ENCODE assay signal across 8 cellular contexts in the genomic region with DNA sequence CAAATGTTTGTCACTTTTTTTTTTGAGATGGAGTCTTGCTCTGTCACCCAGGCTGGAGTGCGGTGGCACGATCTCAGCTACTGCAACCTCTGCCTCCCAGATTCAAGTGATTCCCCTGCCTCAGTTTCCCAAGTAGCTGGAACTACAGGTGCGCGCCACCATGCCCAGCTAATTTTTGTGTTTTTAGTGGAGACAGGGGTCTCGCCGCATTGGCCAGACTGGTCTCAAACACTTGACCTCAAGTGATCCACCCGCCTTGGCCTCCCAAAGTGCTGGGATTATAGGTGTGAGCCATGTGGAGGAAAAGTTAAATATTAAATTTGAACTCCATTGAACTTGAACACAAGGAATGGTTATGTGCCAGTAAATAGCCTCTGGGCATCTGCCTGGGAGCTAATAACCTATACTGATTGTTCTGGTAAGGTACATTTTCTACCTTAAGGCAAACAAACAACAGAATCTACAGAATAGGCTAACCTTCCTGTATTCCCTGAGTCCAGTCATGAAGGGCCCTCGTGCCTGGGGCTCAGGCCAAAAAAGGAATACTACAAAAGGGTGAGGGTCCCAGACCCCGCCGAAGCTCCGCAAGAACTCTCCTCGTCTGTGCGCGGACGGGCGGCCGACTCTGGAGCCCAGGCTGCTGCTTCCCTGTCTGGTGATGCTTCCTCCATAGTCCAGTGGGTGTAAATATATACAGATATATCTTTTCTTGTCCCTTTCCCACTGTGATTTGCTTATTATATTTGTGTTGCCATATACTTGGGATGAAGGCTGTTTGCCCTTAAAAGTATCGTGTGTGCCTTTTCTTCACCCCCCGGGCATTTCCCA.
DNase-seq lines count a peak whose midpoint lies in the region; ATAC-seq and TF ChIP-seq lines count a peak whose summit lies in the region.

No MANE protein-coding gene starts in this region.

- H3K4me3 Mint-ChIP-seq in nephron progenitor cell = no peak overlapping the region

- intact Hi-C loops in right cardiac atrium (cut with DNase I) = no loop called here

- H3K9ac ChIP-seq in subcutaneous abdominal adipose tissue (ENCODE audit: low read length in 5 of 5) = peak overlapping the region; percentile 60 to 83 (median 81)

- DNase-seq in DMS53 (lab: John Stamatoyannopoulos, UW) = peak; percentile 51
- no peak for DNase-seq in DMS53 treated with DMSO at 0.1 percent for 48 hours (lab: John Stamatoyannopoulos, UW; ENCODE audit: unreplicated experiment)
- peak in 1 of 3 donors; percentile 65 for DNase-seq in right cardiac atrium
- no peak for DNase-seq in nephron progenitor cell
- DNase-seq in NCI-H1930 (lab: John Stamatoyannopoulos, UW) = no peak
- DNase-seq in SHP77 treated with DMSO at 0.1 percent for 48 hours (lab: John Stamatoyannopoulos, UW) = no peak

- peak overlapping the region; percentile 62 for H3K4me3 ChIP-seq in right cardiac atrium (ENCODE audit: low read length)
- H3K4me3 ChIP-seq in subcutaneous abdominal adipose tissue (ENCODE audit: low read depth in 1 of 5, low read length in 5 of 5) = peak overlapping the region; percentile 69 to 84 (median 77)

- TF ChIP-seq CTCF in VCaP (conservative IDR thresholded peaks at IDR 0.05) (no peak), nephron progenitor cell (IDR thresholded peaks at IDR 0.05) (no peak)

- no peaks in the 10 kb centered on the region for H3K9me3 ChIP-seq in right cardiac atrium (ENCODE audit: control insufficient read depth, low read length)
- H3K9me3 ChIP-seq in subcutaneous abdominal adipose tissue (ENCODE audit: control insufficient read depth in 5 of 5, low read length in 5 of 5) = peaks cover 0 to 6% (median 0%) of the 10 kb centered on the region in 5 donors

- H3K27ac Mint-ChIP-seq in nephron progenitor cell = no peak overlapping the region

- peaks cover 1% of the 10 kb centered on the region for H3K9me3 Mint-ChIP-seq in nephron progenitor cell

- H3K36me3 Mint-ChIP-seq in nephron progenitor cell (ENCODE audit: low read depth) = no peaks in the 10 kb centered on the region

- no peaks in the 10 kb centered on the region for H3K27me3 ChIP-seq in right cardiac atrium (ENCODE audit: control insufficient read depth, insufficient read depth)
- no peaks in the 10 kb centered on the region for H3K27me3 ChIP-seq in subcutaneous abdominal adipose tissue (ENCODE audit: control insufficient read depth in 5 of 5, insufficient read depth in 4 of 5, low read length in 5 of 5)

- ATAC-seq in right cardiac atrium = peak; percentile 55 to 65

- H3K27me3 Mint-ChIP-seq in nephron progenitor cell (ENCODE audit: low read depth, poor library complexity) = peaks cover 12% of the 10 kb centered on the region

- WGBS in right cardiac atrium = 44% methylated on average over 19 of the region's 19 CpGs

- H3K27ac ChIP-seq in VCaP = peak overlapping the region; percentile 99
- H3K27ac ChIP-seq in right cardiac atrium (ENCODE audit: low read length) = peak overlapping the region; percentile 83
- H3K27ac ChIP-seq in subcutaneous abdominal adipose tissue (ENCODE audit: low read depth, low read length) = peak overlapping the region; percentile 90

- H3K4me1 Mint-ChIP-seq in nephron progenitor cell = no peaks in the 10 kb centered on the region

- H3K4me1 ChIP-seq in right cardiac atrium (ENCODE audit: control insufficient read depth, insufficient read depth, low read length) (no peaks in the 10 kb centered on the region), subcutaneous abdominal adipose tissue (ENCODE audit: control insufficient read depth in 5 of 5, insufficient read depth in 5 of 5, low read length in 5 of 5) (peaks cover 5 to 12% (median 11%) of the 10 kb centered on the region in 5 donors)

- H3K36me3 ChIP-seq in subcutaneous abdominal adipose tissue (ENCODE audit: control insufficient read depth in 5 of 5, insufficient read depth in 5 of 5, low read length in 5 of 5) = no peaks in the 10 kb centered on the region
